Comparison of ENCODE assay signal across 1 cellular context in genomic region chr10:70917635-70918034, GRCh38.
A peak's percentile ranks its signal among the peaks of the same experiment; 100 is the strongest.
TF ChIP-seq lines count a peak whose summit lies in the region.

No MANE protein-coding gene starts in this region.

TF ChIP-seq in K562, 482 proteins besides CTCF, POLR2A, EP300 and RAD21:
- no peak for TF ChIP-seq CBX5 (IDR thresholded peaks at IDR 0.05; ENCODE audit: borderline replicate concordance, low read depth)
- TF ChIP-seq SRF (CRISPR knock-in tag; IDR thresholded peaks at IDR 0.05): no peak
- TF ChIP-seq ZNF407 (IDR thresholded peaks at IDR 0.05; ENCODE audit: low read depth): no peak
- no peak for TF ChIP-seq BMI1 (IDR thresholded peaks at IDR 0.05; ENCODE audit: low read length)
- TF ChIP-seq ZNF764 (CRISPR knock-in tag; IDR thresholded peaks at IDR 0.05; ENCODE audit: low read depth): no peak
- TF ChIP-seq ZFP1 (CRISPR knock-in tag; IDR thresholded peaks at IDR 0.05): no peak
- TF ChIP-seq ZNF253 (CRISPR knock-in tag; conservative IDR thresholded peaks at IDR 0.05): no peak
- 0 out of 2 replicates have a peak, but pooled peaks have one; percentile 4 for TF ChIP-seq C11orf30 (IDR thresholded peaks at IDR 0.05; ENCODE audit: low read depth)
- TF ChIP-seq TARDBP (IDR thresholded peaks at IDR 0.05): no peak
- no peak for TF ChIP-seq ZNF12 (CRISPR knock-in tag; IDR thresholded peaks at IDR 0.05)
- TF ChIP-seq ZNF316 (IDR thresholded peaks at IDR 0.05): 0 out of 2 replicates have a peak, but pooled peaks have one; percentile 10
- TF ChIP-seq GTF2F1 (IDR thresholded peaks at IDR 0.05; ENCODE audit: low read depth, low read length): no peak
- TF ChIP-seq MCM5 (IDR thresholded peaks at IDR 0.05; ENCODE audit: low read depth): no peak
- TF ChIP-seq THRA (IDR thresholded peaks at IDR 0.05): no peak
- TF ChIP-seq MXD1 (CRISPR knock-in tag; IDR thresholded peaks at IDR 0.05; ENCODE audit: borderline replicate concordance, poor library complexity, severe bottlenecking): no peak
